Comparison of ENCODE assay signal across 28 cellular contexts in the genomic region with DNA sequence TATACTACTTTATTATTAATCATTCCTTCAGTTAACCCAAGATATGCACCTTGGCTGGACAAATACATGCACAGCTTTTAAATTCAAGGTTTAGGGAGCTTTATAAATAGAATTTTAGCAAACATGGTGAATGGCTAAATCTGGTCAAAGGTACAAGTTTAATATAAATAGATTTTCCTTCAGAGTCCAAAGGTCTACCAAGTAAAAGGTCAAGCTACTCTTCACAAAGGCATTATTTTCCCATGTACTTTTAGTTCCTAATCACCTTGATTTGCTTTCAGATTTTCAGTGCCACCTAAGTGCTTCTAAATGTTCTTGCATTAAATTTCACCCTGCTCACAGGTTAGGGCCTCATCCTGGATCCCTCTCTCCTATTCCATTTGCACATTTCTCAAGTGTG.
"Had no signal": no experiment of that assay in that cellular context is flagged by ENCODE, and none has a peak within 500 bp of the region (broad histone marks: within the 10 kb centered on the region; RNA-seq: fewer than 3 reads in every experiment).

No MANE protein-coding gene starts in this region.

- H3K27ac ChIP-seq: ascending aorta, cardiac muscle cell, KMS-11, Peyer's patch, WERI-Rb-1 had no signal

- H3K27me3 ChIP-seq: ascending aorta, cardiac muscle cell, Peyer's patch had no signal

- H3K4me3 ChIP-seq: ascending aorta, cardiac muscle cell, Peyer's patch had no signal

- ATAC-seq: activated CD8-positive, alpha-beta T cell treated with anti-CD3 and anti-CD28 coated beads for 36 hours; PC-3 had no signal

- DNase-seq: activated CD4-positive, alpha-beta T cell treated with anti-CD3 and anti-CD28 coated beads, Interleukin-2, amount 10 ng/mL, durations not matched to agents 24 days and 14 days; activated CD4-positive, alpha-beta T cell treated with anti-CD3 and anti-CD28 coated beads, Interleukin-2, amount 50 U/mL, for 4 hours; activated CD8-positive, alpha-beta T cell treated with anti-CD3 and anti-CD28 coated beads for 36 hours; activated gamma-delta T cell; activated naive CD4-positive, alpha-beta T cell treated with Interleukin-2 at 50 U/mL for 16 hours; activated naive CD8-positive, alpha-beta T cell treated with anti-CD3 and anti-CD28 coated beads, Interleukin-2, amount 10 ng/mL, durations not matched to agents 7 days and 5 days; activated T-cell treated with anti-CD3 and anti-CD28 coated beads, Interleukin-2, amount 50 U/mL, for 1 hour; amygdala; MM.1S; MV-4-11; NCI-H1092; NCI-H1436 treated with DMSO at 0.1 percent for 48 hours; NCI-H1694 treated with DMSO at 0.1 percent for 48 hours; NCI-H2029; NCI-H2107; NCI-H345; NCI-H524 treated with DMSO at 0.1 percent for 48 hours; PC-3; Peyer's patch; Right ventricle myocardium superior; RPMI8226; SW 1271; T-helper 1 cell; T1000; WERI-Rb-1 had no signal

- H3K4me2 ChIP-seq: KMS-11 had no signal

- H3K4me1 ChIP-seq: ascending aorta, Peyer's patch had no signal

- H3K36me3 ChIP-seq: ascending aorta, cardiac muscle cell, Peyer's patch, WERI-Rb-1 had no signal

- H3K9ac ChIP-seq: KMS-11 had no signal
